Comparison of ENCODE assay signal across 10 cellular contexts in genomic region chr1:39178541-39179431, GRCh38. TPM values are rescaled to one million over a fixed set of nuclear protein-coding genes. Genes with fewer than 3 reads are reported as not detected.
DNase-seq lines count a peak whose midpoint lies in the region; ATAC-seq, FAIRE-seq and TF ChIP-seq lines count a peak whose summit lies in the region.
"Had no signal": no experiment of that assay in that cellular context is flagged by ENCODE, and none has a peak within 500 bp of the region (broad histone marks: within the 10 kb centered on the region; RNA-seq: fewer than 3 reads in every experiment).

No MANE protein-coding gene starts in this region.

- TF ChIP-seq CTCF in kidney (IDR thresholded peaks at IDR 0.05; ENCODE audit: borderline replicate concordance, extremely low read depth, insufficient read depth) = no peak
- TF ChIP-seq CTCF in stomach (IDR thresholded peaks at IDR 0.05) = no peak

- peak overlapping the region; percentile 55 to 92 for H3K27ac ChIP-seq in kidney (ENCODE audit: low read depth in 2 of 2, low read length in 2 of 2)
- H3K27ac ChIP-seq in stomach = peak overlapping the region in 4 of 5 donors; percentile 25 to 46 (median 36)

- 44 to 58% (median 46%) methylated on average over 6 of the region's 6 CpGs for WGBS in stomach, 5 donors

- intact Hi-C loops in kidney (cut with DNase I) = no loop called here
- intact Hi-C loops in stomach (cut with DNase I; ENCODE audit: low total_unique reads) = no loop called here

- DNase-seq in HS-27A (ENCODE audit: low read depth) (peak; percentile 97), amniotic epithelial cell (ENCODE audit: low read depth) (peak; percentile 88), kidney (no peak), stomach (no peak), middle frontal gyrus (ENCODE audit: extremely low spot score, low spot score) (no peak), germinal center (ENCODE audit: low spot score) (no peak)
- DNase-seq: activated naive CD4-positive, alpha-beta T cell treated with Interleukin-2 at 50 U/mL for 16 hours; stimulated activated CD4-positive, alpha-beta T cell treated with anti-CD3 and anti-CD28 coated beads, Interleukin-4, amount 100 ng/mL, for 1 hour had no signal

- no peak for ATAC-seq in GM21367 (IDR thresholded peaks at IDR 0.05; ENCODE audit: unreplicated experiment)
- no peak for ATAC-seq in HG03520 (IDR thresholded peaks at IDR 0.05; ENCODE audit: unreplicated experiment)

- no peak for TF ChIP-seq POLR2A in stomach (IDR thresholded peaks at IDR 0.05)

- no peaks in the 10 kb centered on the region for H3K9me3 ChIP-seq in kidney (ENCODE audit: control insufficient read depth in 1 of 2, low read length in 2 of 2)
- H3K9me3 ChIP-seq in stomach = no peaks in the 10 kb centered on the region

- no peaks in the 10 kb centered on the region for H3K27me3 ChIP-seq in stomach

- FAIRE-seq in kidney (lab: Jason Lieb, UNC) = peak; percentile 11

- TF ChIP-seq EP300 in stomach (IDR thresholded peaks at IDR 0.05) = no peak

- H3K9ac ChIP-seq in kidney (ENCODE audit: low read length in 2 of 2) = peak overlapping the region; percentile 1 to 74

- H3K36me3 ChIP-seq in kidney (ENCODE audit: control insufficient read depth in 1 of 2, insufficient read depth in 2 of 2, low read length in 2 of 2) = no peaks in the 10 kb centered on the region
- H3K36me3 ChIP-seq in stomach = no peaks in the 10 kb centered on the region

- H3K4me3 ChIP-seq in kidney (ENCODE audit: low read length in 2 of 2) = peak overlapping the region in 1 of 2 donors; percentile 8
- no peak overlapping the region for H3K4me3 ChIP-seq in stomach

- H3K4me1 ChIP-seq in kidney (ENCODE audit: control insufficient read depth in 1 of 2, insufficient read depth in 1 of 2, low read depth in 1 of 2, low read length in 2 of 2) = peaks cover 38 to 53% of the 10 kb centered on the region in 2 donors
- H3K4me1 ChIP-seq in stomach = peaks cover 34 to 65% (median 49%) of the 10 kb centered on the region in 4 donors

RNA-seq across cellular contexts. Expression of gene MACF1, which starts 25.7 kb away (rescaled TPM):
- 387 TPM for total RNA-seq in kidney
- 65.7 TPM for polyA plus RNA-seq in kidney (ENCODE audit: insufficient read depth, low read depth, low replicate concordance)
- total RNA-seq in stomach = 100 to 1,000 TPM; 170 to 662 (median 401) TPM
- 10 to 100 TPM; 16.8 to 40.1 (median 26.8) TPM for polyA plus RNA-seq in stomach

Comparison
In these comparisons a context has a peak if more than half of its experiments do, and no peak if none do; other contexts are left out.
1. DNase-seq: peak in HS-27A (single experiment) and amniotic epithelial cell (single experiment); none in kidney (single experiment), stomach (single experiment), middle frontal gyrus (single experiment) and germinal center (single experiment).